In the genomic region with DNA sequence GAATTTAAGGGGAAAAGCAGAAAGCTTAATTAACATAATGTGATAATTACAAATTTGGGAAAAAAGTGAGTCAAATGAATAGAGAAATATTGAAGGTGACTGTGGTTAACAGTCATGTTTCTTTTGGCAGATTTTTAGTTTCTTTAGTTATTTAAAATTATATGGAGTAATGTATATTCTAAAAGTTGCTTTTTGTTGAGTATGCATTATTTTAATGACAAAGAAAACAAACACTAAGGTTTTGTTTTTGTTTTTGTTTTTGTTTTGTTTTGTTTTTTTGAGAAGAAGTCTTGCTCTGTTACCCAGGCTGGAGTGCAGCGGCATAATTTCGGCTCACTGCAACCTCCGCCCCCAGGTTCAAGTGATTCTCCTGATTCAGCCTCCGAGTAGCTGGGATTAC, we compare ENCODE assay signal across 26 cellular contexts.
"Had no signal": no experiment of that assay in that cellular context is flagged by ENCODE, and none has a peak within 500 bp of the region (broad histone marks: within the 10 kb centered on the region; RNA-seq: fewer than 3 reads in every experiment).

No MANE protein-coding gene starts in this region.

- H3K27me3 ChIP-seq: esophagus squamous epithelium, gastrocnemius medialis, heart right ventricle, left lung had no signal

- DNase-seq: cortex of kidney; effector CD8-positive, alpha-beta T cell; effector memory CD8-positive, alpha-beta T cell; endodermal cell; erythroblast; esophagus squamous epithelium; foreskin fibroblast; foreskin melanocyte; gastrocnemius medialis; glutamatergic neuron; head of caudate nucleus; heart right ventricle; hippocampal formation; left cardiac atrium; left lung; left ventricle myocardium superior; lower lobe of right lung; mesenchymal stem cell; mucosa of descending colon; naive B cell had no signal

- FAIRE-seq: colon, endometrium, islet of Langerhans, keratinocyte had no signal

- H3K27ac ChIP-seq: epithelial cell of prostate, esophagus squamous epithelium, gastrocnemius medialis, heart right ventricle, left lung, lower lobe of right lung had no signal

- ATAC-seq: effector memory CD8-positive, alpha-beta T cell; esophagus mucosa; gastrocnemius medialis; heart right ventricle; left cardiac atrium; left ventricle myocardium superior; mucosa of descending colon had no signal

- H3K36me3 ChIP-seq: esophagus squamous epithelium, gastrocnemius medialis, heart right ventricle, left lung, lower lobe of right lung had no signal

- H3K4me1 ChIP-seq: esophagus squamous epithelium, gastrocnemius medialis, heart right ventricle, left lung, lower lobe of right lung had no signal

- H3K9me3 ChIP-seq: esophagus squamous epithelium, gastrocnemius medialis, heart right ventricle, left lung, lower lobe of right lung, mucosa of descending colon had no signal

- H3K4me3 ChIP-seq: esophagus squamous epithelium, gastrocnemius medialis, heart right ventricle, left lung, lower lobe of right lung, mucosa of descending colon had no signal
